ENCODE assay signal across 1 cellular context in genomic region chr10:5987747-5988146, GRCh38.
TF ChIP-seq lines count a peak whose summit lies in the region.

No MANE protein-coding gene starts in this region.

TF ChIP-seq in K562, 482 proteins besides CTCF, POLR2A, EP300 and RAD21 (continued from another document):
- TF ChIP-seq ZBTB40 (IDR thresholded peaks at IDR 0.05) (no peak), ZBTB40 (CRISPR knock-in tag; IDR thresholded peaks at IDR 0.05) (no peak), RNF219 (CRISPR knock-in tag; IDR thresholded peaks at IDR 0.05) (no peak), NR1H2 (CRISPR knock-in tag; IDR thresholded peaks at IDR 0.05) (no peak), ZNF395 (CRISPR knock-in tag; IDR thresholded peaks at IDR 0.05) (no peak), FOXJ2 (tag; IDR thresholded peaks at IDR 0.05) (no peak), NONO (IDR thresholded peaks at IDR 0.05; ENCODE audit: low read depth in 2 of 2, low read length in 1 of 2) (no peak), ELF2 (CRISPR knock-in tag; IDR thresholded peaks at IDR 0.05) (no peak), ZBTB7A (IDR thresholded peaks at IDR 0.05; ENCODE audit: borderline replicate concordance, control insufficient read depth, low read depth, low read length) (peak; percentile 58; the same call in 1 of the 2 replicates), XRCC5 (IDR thresholded peaks at IDR 0.05; ENCODE audit: low read depth, low read length) (no peak), CBX8 (IDR thresholded peaks at IDR 0.05; ENCODE audit: borderline replicate concordance, extremely low read depth, low read depth, low read length, poor library complexity, severe bottlenecking) (no peak), ZNF512 (tag; IDR thresholded peaks at IDR 0.05) (no peak), NEUROD1 (IDR thresholded peaks at IDR 0.05; ENCODE audit: borderline replicate concordance, low read depth, low read length, partially characterized antibody) (no peak), ZNF324 (CRISPR knock-in tag; IDR thresholded peaks at IDR 0.05) (no peak), PML (IDR thresholded peaks at IDR 0.05; ENCODE audit: low read length) (no peak), DPF2 (IDR thresholded peaks at IDR 0.05) (peak; percentile 84), TCF3 (CRISPR knock-in tag; IDR thresholded peaks at IDR 0.05) (peak; percentile 81), SPI1 (IDR thresholded peaks at IDR 0.05; ENCODE audit: borderline replicate concordance, low read depth, low read length) (peak; percentile 65; the same call in 1 of the 2 replicates), NCOA6 (IDR thresholded peaks at IDR 0.05) (0 out of 2 replicates have a peak, but pooled peaks have one; percentile 22)
TF ChIP-seq in K562: peak in this region for 30.
